In the genomic region with DNA sequence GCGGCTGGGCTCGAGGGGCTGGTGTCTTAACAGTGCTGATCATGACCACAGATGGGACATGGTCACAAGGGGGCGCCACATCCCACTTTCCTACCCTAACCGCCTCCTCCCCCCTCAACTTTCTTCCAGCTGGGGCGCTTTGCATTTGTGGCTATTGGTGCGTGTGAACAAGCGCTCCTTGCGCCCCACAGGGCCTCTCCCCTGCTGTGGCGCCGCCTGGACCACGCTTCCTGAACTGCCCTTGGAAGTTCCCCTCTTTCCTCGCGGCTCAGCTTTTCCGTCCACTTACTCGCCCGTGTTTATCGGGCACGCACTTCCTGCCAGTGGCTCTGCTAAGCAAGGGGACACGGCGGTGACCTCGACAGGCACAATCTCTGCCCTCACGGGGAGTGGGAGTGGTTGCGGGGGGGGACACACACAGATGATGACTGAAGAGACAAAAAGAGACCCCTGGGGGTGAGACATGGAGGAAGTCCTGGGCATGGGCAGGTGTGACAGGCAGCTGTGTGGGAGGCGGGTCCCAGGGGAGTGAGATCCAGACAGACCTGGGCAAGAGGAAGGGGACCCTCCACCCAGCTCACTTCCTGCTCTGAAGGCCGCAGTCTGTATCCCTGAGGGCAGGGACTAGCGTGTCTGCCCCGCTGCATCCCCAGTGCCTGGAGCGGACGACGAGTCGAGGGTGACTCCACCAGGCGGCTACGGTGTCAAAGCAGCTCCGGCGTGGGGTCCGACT, we compare ENCODE assay signal across 8 cellular contexts. TPM values are rescaled to one million over a fixed set of nuclear protein-coding genes. Genes with fewer than 3 reads are reported as not detected.
DNase-seq lines count a peak whose midpoint lies in the region; ATAC-seq and TF ChIP-seq lines count a peak whose summit lies in the region.

No MANE protein-coding gene starts in this region.

- no peaks in the 10 kb centered on the region for H3K9me3 Mint-ChIP-seq in CD8-positive, alpha-beta T cell
- no peaks in the 10 kb centered on the region for H3K9me3 Mint-ChIP-seq in activated naive CD4-positive, alpha-beta T cell treated with anti-CD3 and anti-CD28 coated beads, Interleukin-2, amount 50 U/mL, for 24 hours

- no peaks in the 10 kb centered on the region for H3K36me3 Mint-ChIP-seq in CD8-positive, alpha-beta T cell
- no peaks in the 10 kb centered on the region for H3K36me3 Mint-ChIP-seq in activated naive CD4-positive, alpha-beta T cell treated with anti-CD3 and anti-CD28 coated beads, Interleukin-2, amount 50 U/mL, for 24 hours

- no peaks in the 10 kb centered on the region for H3K9me3 ChIP-seq in CD8-positive, alpha-beta T cell (ENCODE audit: low read length)
- H3K9me3 ChIP-seq in cardiac muscle cell (ENCODE audit: low read depth), result no peaks in the 10 kb centered on the region
- H3K9me3 ChIP-seq in tibial artery, result no peaks in the 10 kb centered on the region

- CTCF ChIA-PET in CD8-positive, alpha-beta T cell (lab: Charles Lee), result interaction anchor here (1.0 to 4.5 kb wide), 8 partner anchors 9 to 253 kb away, joined by 3 to 33 read pairs (median 4); no protein-coding TSS in a partner anchor

- no peaks in the 10 kb centered on the region for H3K27me3 ChIP-seq in CD8-positive, alpha-beta T cell (ENCODE audit: insufficient read depth, low read length)
- H3K27me3 ChIP-seq in cardiac muscle cell (no peaks in the 10 kb centered on the region), tibial artery (peaks cover 0 to 6% of the 10 kb centered on the region in 2 donors)

- no peak for TF ChIP-seq CTCF in CD8-positive, alpha-beta T cell (IDR thresholded peaks at IDR 0.05)
- TF ChIP-seq CTCF in cardiac muscle cell (IDR thresholded peaks at IDR 0.05; ENCODE audit: low read depth, low read length) (peak; percentile 60), tibial artery (IDR thresholded peaks at IDR 0.05) (peak; percentile 32 to 47)

- intact Hi-C loops in CD8-positive, alpha-beta T cell (cut with DNase I, micrococcal nuclease), result no loop called here
- intact Hi-C loops in tibial artery (cut with DNase I; ENCODE audit: low total_unique reads), result loop anchor here (5.0 kb wide), 1 partner anchor 91 kb away; no protein-coding TSS in a partner anchor

- H3K4me1 Mint-ChIP-seq in CD8-positive, alpha-beta T cell (ENCODE audit: low read depth), result peaks cover 9% of the 10 kb centered on the region
- H3K4me1 Mint-ChIP-seq in activated naive CD4-positive, alpha-beta T cell treated with anti-CD3 and anti-CD28 coated beads, Interleukin-2, amount 50 U/mL, for 24 hours, result peaks cover 9% of the 10 kb centered on the region

- peaks cover 12% of the 10 kb centered on the region for H3K27me3 Mint-ChIP-seq in CD8-positive, alpha-beta T cell (ENCODE audit: low read depth)
- peaks cover 4% of the 10 kb centered on the region for H3K27me3 Mint-ChIP-seq in activated naive CD4-positive, alpha-beta T cell treated with anti-CD3 and anti-CD28 coated beads, Interleukin-2, amount 50 U/mL, for 24 hours

- H3K4me1 ChIP-seq in CD8-positive, alpha-beta T cell (ENCODE audit: insufficient read depth, low read length), result peaks cover 8% of the 10 kb centered on the region
- no peaks in the 10 kb centered on the region for H3K4me1 ChIP-seq in cardiac muscle cell (ENCODE audit: low read depth)
- peaks cover 0 to 11% (median 8%) of the 10 kb centered on the region in 4 donors for H3K4me1 ChIP-seq in tibial artery

- no peaks in the 10 kb centered on the region for H3K36me3 ChIP-seq in CD8-positive, alpha-beta T cell (ENCODE audit: insufficient read depth, low read length)
- H3K36me3 ChIP-seq in cardiac muscle cell, result no peaks in the 10 kb centered on the region
- peaks cover 0 to 3% (median 0%) of the 10 kb centered on the region in 3 donors for H3K36me3 ChIP-seq in tibial artery

- in situ Hi-C loops in SK-MEL-5 (cut with HindIII; ENCODE audit: low pct_unique_long_range_greater_than_20kb, low sequenced_read_pairs), result no loop called here

- 0 out of 2 replicates have a peak, but pooled peaks have one; percentile 15 for TF ChIP-seq EP300 in Ishikawa (IDR thresholded peaks at IDR 0.05; ENCODE audit: borderline replicate concordance)

- H3K4me3 ChIP-seq in CD8-positive, alpha-beta T cell (ENCODE audit: low read depth, low read length), result peak overlapping the region; percentile 46
- peak overlapping the region; percentile 31 for H3K4me3 ChIP-seq in cardiac muscle cell
- peak overlapping the region; percentile 28 to 37 for H3K4me3 ChIP-seq in tibial artery

- POLR2A ChIA-PET in CD8-positive, alpha-beta T cell (lab: Charles Lee), result no interaction called here

- ATAC-seq in CD8-positive, alpha-beta T cell, result peak; percentile 67
- ATAC-seq in GM21360 (IDR thresholded peaks at IDR 0.05; ENCODE audit: unreplicated experiment), result peak; percentile 61

- H3K4me3 Mint-ChIP-seq in CD8-positive, alpha-beta T cell, result peak overlapping the region; percentile 76
- peak overlapping the region; percentile 69 for H3K4me3 Mint-ChIP-seq in activated naive CD4-positive, alpha-beta T cell treated with anti-CD3 and anti-CD28 coated beads, Interleukin-2, amount 50 U/mL, for 24 hours

- DNase-seq in CD8-positive, alpha-beta T cell, result peak; percentile 46 to 76 (median 62)
- DNase-seq in SK-MEL-5 (ENCODE audit: low read depth, low spot score) (peak; percentile 70), cardiac muscle cell (ENCODE audit: low read depth in 1 of 2, low spot score in 1 of 2) (peak; percentile 73 to 87), pons (ENCODE audit: low spot score) (peak; percentile 52), tibial artery (peak; percentile 68 to 80)

- no peak overlapping the region for H3K27ac ChIP-seq in CD8-positive, alpha-beta T cell (ENCODE audit: low read depth, low read length)
- H3K27ac ChIP-seq in cardiac muscle cell, result no peak overlapping the region
- no peak overlapping the region for H3K27ac ChIP-seq in tibial artery

- peak; percentile 74 for TF ChIP-seq RAD21 in Ishikawa (IDR thresholded peaks at IDR 0.05; ENCODE audit: low read depth)

- H3K27ac Mint-ChIP-seq in CD8-positive, alpha-beta T cell, result no peak overlapping the region
- H3K27ac Mint-ChIP-seq in activated naive CD4-positive, alpha-beta T cell treated with anti-CD3 and anti-CD28 coated beads, Interleukin-2, amount 50 U/mL, for 24 hours, result no peak overlapping the region

TF ChIP-seq in Ishikawa, 13 proteins besides CTCF, POLR2A, EP300 and RAD21:
- no peak for TF ChIP-seq TEAD4 (IDR thresholded peaks at IDR 0.05)
- TF ChIP-seq, protein P1, sequence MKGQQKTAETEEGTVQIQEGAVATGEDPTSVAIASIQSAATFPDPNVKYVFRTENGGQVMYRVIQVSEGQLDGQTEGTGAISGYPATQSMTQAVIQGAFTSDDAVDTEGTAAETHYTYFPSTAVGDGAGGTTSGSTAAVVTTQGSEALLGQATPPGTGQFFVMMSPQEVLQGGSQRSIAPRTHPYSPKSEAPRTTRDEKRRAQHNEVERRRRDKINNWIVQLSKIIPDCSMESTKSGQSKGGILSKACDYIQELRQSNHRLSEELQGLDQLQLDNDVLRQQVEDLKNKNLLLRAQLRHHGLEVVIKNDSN (IDR thresholded peaks at IDR 0.05), result no peak
- no peak for TF ChIP-seq FOXM1 (IDR thresholded peaks at IDR 0.05; ENCODE audit: borderline replicate concordance, low read depth)
- TF ChIP-seq, protein P2, sequence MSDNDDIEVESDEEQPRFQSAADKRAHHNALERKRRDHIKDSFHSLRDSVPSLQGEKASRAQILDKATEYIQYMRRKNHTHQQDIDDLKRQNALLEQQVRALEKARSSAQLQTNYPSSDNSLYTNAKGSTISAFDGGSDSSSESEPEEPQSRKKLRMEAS (IDR thresholded peaks at IDR 0.05), result peak; percentile 67
- no peak for TF ChIP-seq CREB1 (IDR thresholded peaks at IDR 0.05; ENCODE audit: low read depth)
- no peak for TF ChIP-seq TAF1 (IDR thresholded peaks at IDR 0.05; ENCODE audit: low read depth)
- TF ChIP-seq EGR1 (IDR thresholded peaks at IDR 0.05), result no peak
- TF ChIP-seq TCF12 (IDR thresholded peaks at IDR 0.05; ENCODE audit: low read depth), result peak; percentile 49; the same call in 1 of the 2 replicates

RNA-seq across cellular contexts. Expression of a gene that starts 40.3 kb away (rescaled TPM):
- 10 to 100 TPM; 10.2 to 10.8 TPM for total RNA-seq in CD8-positive, alpha-beta T cell
- total RNA-seq in SK-MEL-5 (2014; rRNA removed; shearing (Covaris generic)), result 30.4 and 31.7 TPM in 2 replicates
- 32.7 and 34.1 TPM in 2 replicates for polyA plus RNA-seq in SK-MEL-5 (2015; cell fraction: cytosol; rRNA removed)
- 14.4 and 18.1 TPM in 2 replicates for polyA plus RNA-seq in SK-MEL-5 (2015; cell fraction: nucleus; rRNA removed)
- total RNA-seq in cardiac muscle cell, result 43.0 and 45.5 TPM in 2 replicates
- polyA plus RNA-seq in cardiac muscle cell, result 29.2 and 34.9 TPM in 2 replicates
